In genomic region chr5:175464414-175465233, GRCh38 we compare ENCODE assay signal across 8 cellular contexts. TPM values are rescaled to one million over a fixed set of nuclear protein-coding genes. Genes with fewer than 3 reads are reported as not detected.
DNase-seq lines count a peak whose midpoint lies in the region; ATAC-seq and TF ChIP-seq lines count a peak whose summit lies in the region.

No MANE protein-coding gene starts in this region.

- DNase-seq in CD1c-positive myeloid dendritic cell (ENCODE audit: extremely low spot score) (peak; percentile 57), NCI-H510A (lab: John Stamatoyannopoulos, UW) (peak; percentile 42), thyroid gland (peak; percentile 17 to 43)
- DNase-seq in activated CD4-positive, alpha-beta T cell treated with anti-CD3 and anti-CD28 coated beads, Interleukin-2, amount 50 U/mL, for 1 hour = peak; percentile 59
- peak; percentile 38 for DNase-seq in effector CD4-positive, alpha-beta T cell
- DNase-seq in naive thymus-derived CD8-positive, alpha-beta T cell = peak in 9 of 10 donors; percentile 38 to 75 (median 64)

- H3K36me3 Mint-ChIP-seq in naive thymus-derived CD8-positive, alpha-beta T cell = no peaks in the 10 kb centered on the region

- TF ChIP-seq POLR2A in thyroid gland (IDR thresholded peaks at IDR 0.05) = no peak

- 24 to 28% methylated on average over 10 of the region's 10 CpGs for WGBS in thyroid gland, 2 donors

- no peak overlapping the region for H3K4me3 ChIP-seq in thyroid gland (replicated peaks in 1 of 3)

- H3K4me1 ChIP-seq in thyroid gland = peaks cover 0 to 6% of the 10 kb centered on the region in 2 donors

- no peaks in the 10 kb centered on the region for H3K36me3 ChIP-seq in thyroid gland

- POLR2A ChIA-PET in naive thymus-derived CD8-positive, alpha-beta T cell (lab: Charles Lee) = interaction anchor here (0.7 to 3.1 kb wide), 5 partner anchors 11 to 1398 kb away, joined by 3 to 14 read pairs (median 4); partner anchors contain the start of gene SFXN1

- no peaks in the 10 kb centered on the region for H3K9me3 ChIP-seq in thyroid gland

- TF ChIP-seq CTCF in thyroid gland (IDR thresholded peaks at IDR 0.05) = peak in 5 of 6 experiments; percentile 19 to 74 (median 44)

- ATAC-seq in GM19023 (IDR thresholded peaks at IDR 0.05; ENCODE audit: unreplicated experiment) (peak; percentile 95), HG03103 (IDR thresholded peaks at IDR 0.05; ENCODE audit: low read depth, unreplicated experiment) (peak; percentile 99)
- peak; percentile 99 to 100 for ATAC-seq in naive thymus-derived CD8-positive, alpha-beta T cell

- H3K27me3 Mint-ChIP-seq in naive thymus-derived CD8-positive, alpha-beta T cell = peaks cover 0 to 7% (median 0%) of the 10 kb centered on the region in 5 donors

- peaks cover 6 to 14% (median 8%) of the 10 kb centered on the region in 4 donors for H3K4me1 Mint-ChIP-seq in naive thymus-derived CD8-positive, alpha-beta T cell

- peak overlapping the region in 6 of 10 donors; percentile 10 to 47 (median 24) for H3K4me3 Mint-ChIP-seq in naive thymus-derived CD8-positive, alpha-beta T cell

- no peak overlapping the region for H3K27ac ChIP-seq in thyroid gland

- H3K9me3 Mint-ChIP-seq in naive thymus-derived CD8-positive, alpha-beta T cell = no peaks in the 10 kb centered on the region

- H3K27ac Mint-ChIP-seq in naive thymus-derived CD8-positive, alpha-beta T cell = peak overlapping the region in 7 of 10 donors; percentile 37 to 81 (median 70)

- intact Hi-C loops in thyroid gland (cut with DNase I) = no loop called here

- H3K27me3 ChIP-seq in thyroid gland = no peaks in the 10 kb centered on the region

RNA-seq across cellular contexts. Expression of gene SFXN1, which starts 13.7 kb away (rescaled TPM):
- total RNA-seq in naive thymus-derived CD8-positive, alpha-beta T cell = 10 to 100 TPM; 76.3 to 93.0 TPM
- 10 to 100 TPM; 54.0 to 76.9 (median 57.4) TPM for polyA plus RNA-seq in naive thymus-derived CD8-positive, alpha-beta T cell
- 10 to 100 TPM; 28.0 to 48.1 (median 36.0) TPM for total RNA-seq in thyroid gland

RNA-seq across cellular contexts. Expression of gene DRD1, which starts 20.6 kb away (rescaled TPM):
- total RNA-seq in naive thymus-derived CD8-positive, alpha-beta T cell = not detected
- not detected for polyA plus RNA-seq in naive thymus-derived CD8-positive, alpha-beta T cell
- total RNA-seq in thyroid gland = not detected
